Comparison of ENCODE assay signal across 8 cellular contexts in the genomic region with DNA sequence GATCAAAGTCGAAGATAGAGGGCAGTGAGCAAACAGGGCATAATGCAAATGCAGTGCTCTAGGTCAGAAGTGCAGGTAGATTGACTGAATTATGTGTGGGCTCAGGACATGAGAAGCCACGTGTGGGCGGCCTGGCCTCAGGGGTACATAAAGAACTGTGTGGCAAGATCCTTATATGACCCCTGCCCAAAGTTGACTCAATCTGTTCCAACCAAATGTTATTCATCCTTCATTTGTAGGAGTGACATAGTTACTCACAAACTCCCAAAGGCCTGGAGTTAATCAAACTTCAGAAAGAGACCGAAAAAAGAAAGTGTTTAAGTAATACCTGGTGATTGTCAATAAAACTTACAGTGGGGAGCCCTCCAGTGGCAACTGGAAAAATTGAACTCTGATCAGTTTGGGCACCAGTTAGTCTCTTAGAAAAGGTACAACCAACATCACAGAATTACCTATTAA.
A peak's percentile ranks its signal among the peaks of the same experiment; 100 is the strongest.
DNase-seq lines count a peak whose midpoint lies in the region; ATAC-seq and TF ChIP-seq lines count a peak whose summit lies in the region.

No MANE protein-coding gene starts in this region.

- no peak overlapping the region for H3K27ac Mint-ChIP-seq in CD14-positive monocyte
- no peak overlapping the region for H3K27ac Mint-ChIP-seq in effector memory CD8-positive, alpha-beta T cell

- H3K27me3 Mint-ChIP-seq in CD14-positive monocyte (ENCODE audit: low read depth in 3 of 3): peaks cover 0 to 2% (median 0%) of the 10 kb centered on the region in 3 donors
- H3K27me3 Mint-ChIP-seq in effector memory CD8-positive, alpha-beta T cell: peaks cover 7 to 14% of the 10 kb centered on the region in 2 donors

- no peak overlapping the region for H3K4me3 Mint-ChIP-seq in CD14-positive monocyte
- no peak overlapping the region for H3K4me3 Mint-ChIP-seq in effector memory CD8-positive, alpha-beta T cell

- DNase-seq in CD14-positive monocyte (ENCODE audit: low spot score) (no peak), SK-N-DZ (ENCODE audit: low spot score) (peak; percentile 44), head of caudate nucleus (peak in 29 of 42 donors; percentile 9 to 68 (median 39)), superior temporal gyrus (ENCODE audit: extremely low spot score) (peak; percentile 64), COLO668 (lab: John Stamatoyannopoulos, UW; ENCODE audit: unreplicated experiment) (no peak)
- no peak for DNase-seq in effector memory CD8-positive, alpha-beta T cell
- DNase-seq in activated naive CD4-positive, alpha-beta T cell treated with anti-CD3 and anti-CD28 coated beads, Interleukin-2, amount 50 U/mL, for 16 hours: no peak

- ATAC-seq in GM19351 (IDR thresholded peaks at IDR 0.05; ENCODE audit: unreplicated experiment): peak; percentile 72
- ATAC-seq in effector memory CD8-positive, alpha-beta T cell (replicated peaks): no peak

- H3K36me3 Mint-ChIP-seq in CD14-positive monocyte: no peaks in the 10 kb centered on the region
- no peaks in the 10 kb centered on the region for H3K36me3 Mint-ChIP-seq in effector memory CD8-positive, alpha-beta T cell (ENCODE audit: insufficient read depth)

- no peaks in the 10 kb centered on the region for H3K4me1 Mint-ChIP-seq in CD14-positive monocyte
- H3K4me1 Mint-ChIP-seq in effector memory CD8-positive, alpha-beta T cell (ENCODE audit: low read depth in 2 of 2): peaks cover 0 to 2% of the 10 kb centered on the region in 2 donors

- peak; percentile 24 for TF ChIP-seq CTCF in CD14-positive monocyte (IDR thresholded peaks at IDR 0.05)

- intact Hi-C loops in CD14-positive monocyte (cut with micrococcal nuclease) (no loop called here), head of caudate nucleus (cut with DNase I) (no loop called here)

- H3K9me3 Mint-ChIP-seq in CD14-positive monocyte: peaks cover 0 to 3% (median 0%) of the 10 kb centered on the region in 7 donors
- H3K9me3 Mint-ChIP-seq in effector memory CD8-positive, alpha-beta T cell: no peaks in the 10 kb centered on the region

Comparison
In these comparisons a context has a peak if more than half of its experiments do, and no peak if none do; other contexts are left out.
1. DNase-seq: peak in SK-N-DZ (single experiment), head of caudate nucleus (29 of 42) and superior temporal gyrus (single experiment); none in CD14-positive monocyte (single experiment), effector memory CD8-positive, alpha-beta T cell (0 of 3), activated naive CD4-positive, alpha-beta T cell treated with anti-CD3 and anti-CD28 coated beads, Interleukin-2, amount 50 U/mL, for 16 hours (single experiment) and COLO668 (single experiment).